1 cellular context compared by ENCODE assay signal in the genomic region with DNA sequence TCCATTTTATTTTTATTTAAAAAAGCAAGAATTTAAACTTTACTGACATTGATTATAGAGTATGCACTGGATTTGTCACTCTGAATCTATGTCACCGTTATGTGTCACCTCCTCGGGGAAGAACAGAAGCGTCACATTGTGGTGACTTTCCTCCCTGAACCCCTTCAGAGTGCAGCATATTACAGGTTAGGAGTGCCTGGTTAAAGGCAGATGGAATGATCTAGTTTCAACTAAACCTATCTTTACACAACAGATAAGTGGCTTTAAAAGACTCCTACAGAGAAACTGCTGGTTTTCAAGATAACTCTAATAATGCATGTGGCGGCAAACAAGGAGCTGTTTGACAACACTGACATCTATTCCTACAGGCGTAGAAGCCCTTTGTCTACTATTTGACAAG.
TF ChIP-seq lines count a peak whose summit lies in the region.

No MANE protein-coding gene starts in this region.

TF ChIP-seq in K562, 482 proteins besides CTCF, POLR2A, EP300 and RAD21 (continues in another document):
- TF ChIP-seq TCF7 (IDR thresholded peaks at IDR 0.05; ENCODE audit: borderline replicate concordance) (no peak), ZNF318 (IDR thresholded peaks at IDR 0.05; ENCODE audit: borderline replicate concordance in 1 of 2, low read depth in 1 of 2) (no peak), TEAD1 (CRISPR knock-in tag; IDR thresholded peaks at IDR 0.05) (peak in 1 of 2 experiments; percentile 60; a peak in 1 of 4 replicates), FOXK1 (CRISPR knock-in tag; IDR thresholded peaks at IDR 0.05; ENCODE audit: borderline replicate concordance) (no peak), POLR2AphosphoS2 (IDR thresholded peaks at IDR 0.05; ENCODE audit: low read length) (no peak), ZNF830 (CRISPR knock-in tag; IDR thresholded peaks at IDR 0.05) (no peak), ZNF224 (CRISPR knock-in tag; IDR thresholded peaks at IDR 0.05) (no peak), ARID3B (CRISPR knock-in tag; IDR thresholded peaks at IDR 0.05; ENCODE audit: borderline replicate concordance) (no peak), CREB1 (IDR thresholded peaks at IDR 0.05) (peak; percentile 73; the same call in 1 of the 2 replicates), CREB1 (CRISPR knock-in tag; IDR thresholded peaks at IDR 0.05) (peak; percentile 64; the same call in 1 of the 2 replicates), SMAD3 (CRISPR knock-in tag; conservative IDR thresholded peaks at IDR 0.05) (no peak), CBFB (CRISPR knock-in tag; IDR thresholded peaks at IDR 0.05) (no peak), TBP (optimal IDR thresholded peaks at IDR 0.05; ENCODE audit: low read depth, low read length) (no peak), ZNF121 (CRISPR knock-in tag; conservative IDR thresholded peaks at IDR 0.05) (no peak), ZNF165 (CRISPR knock-in tag; IDR thresholded peaks at IDR 0.05; ENCODE audit: borderline replicate concordance) (no peak), NFATC3 (IDR thresholded peaks at IDR 0.05) (peak; percentile 75; the same call in 1 of the 2 replicates), POLR3A (IDR thresholded peaks at IDR 0.05; ENCODE audit: borderline replicate concordance, extremely low read depth, insufficient read depth, insufficient read length) (no peak), TEAD4 (IDR thresholded peaks at IDR 0.05; ENCODE audit: low read length) (peak; percentile 98), TEAD4 (CRISPR knock-in tag; IDR thresholded peaks at IDR 0.05; ENCODE audit: borderline replicate concordance) (no peak), ZNF717 (CRISPR knock-in tag; IDR thresholded peaks at IDR 0.05) (no peak), THAP7 (CRISPR knock-in tag; IDR thresholded peaks at IDR 0.05) (no peak), HNRNPL (IDR thresholded peaks at IDR 0.05; ENCODE audit: low read depth, low read length) (no peak), CBX8 (IDR thresholded peaks at IDR 0.05; ENCODE audit: borderline replicate concordance, extremely low read depth, low read depth, low read length, poor library complexity, severe bottlenecking) (no peak), E2F3 (CRISPR knock-in tag; IDR thresholded peaks at IDR 0.05) (no peak), U2AF1 (optimal IDR thresholded peaks at IDR 0.05; ENCODE audit: low read depth, low read length) (no peak), TRIM28 (IDR thresholded peaks at IDR 0.05) (0 out of 2 replicates have a peak, but pooled peaks have one; percentile 39), ZNF174 (CRISPR knock-in tag; IDR thresholded peaks at IDR 0.05) (no peak), PBX2 (CRISPR knock-in tag; IDR thresholded peaks at IDR 0.05; ENCODE audit: low read depth) (no peak), PBX2 (tag; conservative IDR thresholded peaks at IDR 0.05; ENCODE audit: low read depth) (no peak; the same call in 1 of the 2 replicates), RERE (CRISPR knock-in tag; IDR thresholded peaks at IDR 0.05; ENCODE audit: borderline replicate concordance) (no peak), MCM3 (IDR thresholded peaks at IDR 0.05) (no peak), KLF13 (tag; IDR thresholded peaks at IDR 0.05; ENCODE audit: borderline replicate concordance, low read depth) (no peak), SUPT5H (IDR thresholded peaks at IDR 0.05) (no peak), MEF2A (IDR thresholded peaks at IDR 0.05; ENCODE audit: control insufficient read depth, low read depth, low read length) (peak; percentile 53; the same call in 1 of the 2 replicates), HLTF (IDR thresholded peaks at IDR 0.05) (no peak), POU5F1 (IDR thresholded peaks at IDR 0.05; ENCODE audit: borderline replicate concordance, low read depth, low read length, partially characterized antibody) (no peak), U2AF2 (optimal IDR thresholded peaks at IDR 0.05; ENCODE audit: low read depth, low read length) (no peak), HMG20B (CRISPR knock-in tag; IDR thresholded peaks at IDR 0.05) (no peak), CC2D1A (IDR thresholded peaks at IDR 0.05) (peak; percentile 87), HCFC1 (IDR thresholded peaks at IDR 0.05; ENCODE audit: low read depth, low read length) (no peak; the same call in 1 of the 2 replicates)
- TF ChIP-seq, protein P1, sequence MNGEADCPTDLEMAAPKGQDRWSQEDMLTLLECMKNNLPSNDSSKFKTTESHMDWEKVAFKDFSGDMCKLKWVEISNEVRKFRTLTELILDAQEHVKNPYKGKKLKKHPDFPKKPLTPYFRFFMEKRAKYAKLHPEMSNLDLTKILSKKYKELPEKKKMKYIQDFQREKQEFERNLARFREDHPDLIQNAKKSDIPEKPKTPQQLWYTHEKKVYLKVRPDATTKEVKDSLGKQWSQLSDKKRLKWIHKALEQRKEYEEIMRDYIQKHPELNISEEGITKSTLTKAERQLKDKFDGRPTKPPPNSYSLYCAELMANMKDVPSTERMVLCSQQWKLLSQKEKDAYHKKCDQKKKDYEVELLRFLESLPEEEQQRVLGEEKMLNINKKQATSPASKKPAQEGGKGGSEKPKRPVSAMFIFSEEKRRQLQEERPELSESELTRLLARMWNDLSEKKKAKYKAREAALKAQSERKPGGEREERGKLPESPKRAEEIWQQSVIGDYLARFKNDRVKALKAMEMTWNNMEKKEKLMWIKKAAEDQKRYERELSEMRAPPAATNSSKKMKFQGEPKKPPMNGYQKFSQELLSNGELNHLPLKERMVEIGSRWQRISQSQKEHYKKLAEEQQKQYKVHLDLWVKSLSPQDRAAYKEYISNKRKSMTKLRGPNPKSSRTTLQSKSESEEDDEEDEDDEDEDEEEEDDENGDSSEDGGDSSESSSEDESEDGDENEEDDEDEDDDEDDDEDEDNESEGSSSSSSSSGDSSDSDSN (IDR thresholded peaks at IDR 0.05; ENCODE audit: borderline replicate concordance in 1 of 2, low read depth in 2 of 2, low read length in 2 of 2) = no peak
